ENCODE assay signal across 20 cellular contexts in genomic region chr2:43238176-43238575, GRCh38. TPM values are rescaled to one million over a fixed set of nuclear protein-coding genes. Genes with fewer than 3 reads are reported as not detected.
DNase-seq lines count a peak whose midpoint lies in the region; ATAC-seq and TF ChIP-seq lines count a peak whose summit lies in the region.
"Had no signal": no experiment of that assay in that cellular context is flagged by ENCODE, and none has a peak within 500 bp of the region (broad histone marks: within the 10 kb centered on the region; RNA-seq: fewer than 3 reads in every experiment).

No MANE protein-coding gene starts in this region.

- TF ChIP-seq CTCF in astrocyte of the spinal cord (IDR thresholded peaks at IDR 0.05; ENCODE audit: low read depth, low read length) = no peak
- no peak for TF ChIP-seq CTCF in suprapubic skin (IDR thresholded peaks at IDR 0.05)

- in situ Hi-C loops in astrocyte of the spinal cord (cut with HindIII; ENCODE audit: low sequenced_read_pairs) = no loop called here

- H3K9me3 ChIP-seq in suprapubic skin = no peaks in the 10 kb centered on the region
- H3K9me3 ChIP-seq: adrenal gland had no signal

- H3K4me3 ChIP-seq in astrocyte of the spinal cord (ENCODE audit: low read depth, low read length) (no peak overlapping the region), suprapubic skin (no peak overlapping the region)
- H3K4me3 ChIP-seq: adrenal gland, hepatocyte had no signal

- no peak overlapping the region for H3K4me3 Mint-ChIP-seq in activated naive CD8-positive, alpha-beta T cell treated with anti-CD3 and anti-CD28 coated beads, Interleukin-2, amount 50 U/mL, for 24 hours
- no peak overlapping the region for H3K4me3 Mint-ChIP-seq in activated naive CD8-positive, alpha-beta T cell treated with anti-CD3 and anti-CD28 coated beads for 36 hours
- H3K4me3 Mint-ChIP-seq in memory B cell = no peak overlapping the region
- H3K4me3 Mint-ChIP-seq in stimulated activated naive CD8-positive, alpha-beta T cell treated with anti-CD3 and anti-CD28 coated beads, Interleukin-15, amount 100 ng/mL, for 72 hours = peak overlapping the region; percentile 2 to 8
- H3K4me3 Mint-ChIP-seq: CD8-positive, alpha-beta T cell; neural crest cell had no signal

- peaks cover 2% of the 10 kb centered on the region for H3K36me3 Mint-ChIP-seq in activated naive CD8-positive, alpha-beta T cell treated with anti-CD3 and anti-CD28 coated beads, Interleukin-2, amount 50 U/mL, for 24 hours (ENCODE audit: low read depth)
- H3K36me3 Mint-ChIP-seq in activated naive CD8-positive, alpha-beta T cell treated with anti-CD3 and anti-CD28 coated beads for 36 hours = peaks cover 6% of the 10 kb centered on the region
- peaks cover 2% of the 10 kb centered on the region for H3K36me3 Mint-ChIP-seq in memory B cell

- no peaks in the 10 kb centered on the region for H3K9me3 Mint-ChIP-seq in activated naive CD8-positive, alpha-beta T cell treated with anti-CD3 and anti-CD28 coated beads, Interleukin-2, amount 50 U/mL, for 24 hours
- H3K9me3 Mint-ChIP-seq in activated naive CD8-positive, alpha-beta T cell treated with anti-CD3 and anti-CD28 coated beads for 36 hours = no peaks in the 10 kb centered on the region
- no peaks in the 10 kb centered on the region for H3K9me3 Mint-ChIP-seq in memory B cell
- H3K9me3 Mint-ChIP-seq in stimulated activated naive CD8-positive, alpha-beta T cell treated with anti-CD3 and anti-CD28 coated beads, Interleukin-15, amount 100 ng/mL, for 72 hours = no peaks in the 10 kb centered on the region
- H3K9me3 Mint-ChIP-seq: CD8-positive, alpha-beta T cell; neural crest cell had no signal

- H3K27me3 ChIP-seq in suprapubic skin = no peaks in the 10 kb centered on the region
- H3K27me3 ChIP-seq: adrenal gland, hepatocyte had no signal

- DNase-seq in activated naive CD8-positive, alpha-beta T cell treated with anti-CD3 and anti-CD28 coated beads, Interleukin-2, amount 50 U/mL, for 24 hours = no peak
- DNase-seq in activated naive CD8-positive, alpha-beta T cell treated with anti-CD3 and anti-CD28 coated beads for 36 hours = no peak
- DNase-seq in astrocyte of the spinal cord (ENCODE audit: low read depth, low spot score) (peak; percentile 14), memory B cell (ENCODE audit: low spot score in 2 of 2) (no peak), suprapubic skin (ENCODE audit: low spot score in 2 of 2) (no peak)
- DNase-seq in stimulated activated naive CD8-positive, alpha-beta T cell treated with anti-CD3 and anti-CD28 coated beads, Interleukin-15, amount 100 ng/mL, for 72 hours = no peak
- DNase-seq in activated CD4-positive, alpha-beta T cell treated with anti-CD3 and anti-CD28 coated beads for 48 hours = no peak
- DNase-seq: ACHN; activated CD4-positive, alpha-beta T cell treated with anti-CD3 and anti-CD28 coated beads, Interleukin-2, amount 50 U/mL, for 1 hour; adrenal gland; CD8-positive, alpha-beta T cell; DMS79 treated with DMSO at 0.1 percent for 48 hours; foreskin fibroblast; mammary epithelial cell; NCI-H2029; NCI-H446 treated with DMSO at 0.1 percent for 48 hours; retina had no signal

- H3K27me3 Mint-ChIP-seq in activated naive CD8-positive, alpha-beta T cell treated with anti-CD3 and anti-CD28 coated beads, Interleukin-2, amount 50 U/mL, for 24 hours = no peaks in the 10 kb centered on the region
- H3K27me3 Mint-ChIP-seq in activated naive CD8-positive, alpha-beta T cell treated with anti-CD3 and anti-CD28 coated beads for 36 hours = no peaks in the 10 kb centered on the region
- no peaks in the 10 kb centered on the region for H3K27me3 Mint-ChIP-seq in memory B cell
- H3K27me3 Mint-ChIP-seq in stimulated activated naive CD8-positive, alpha-beta T cell treated with anti-CD3 and anti-CD28 coated beads, Interleukin-15, amount 100 ng/mL, for 72 hours = no peaks in the 10 kb centered on the region

- peak overlapping the region; percentile 11 for H3K27ac Mint-ChIP-seq in activated naive CD8-positive, alpha-beta T cell treated with anti-CD3 and anti-CD28 coated beads, Interleukin-2, amount 50 U/mL, for 24 hours
- no peak overlapping the region for H3K27ac Mint-ChIP-seq in activated naive CD8-positive, alpha-beta T cell treated with anti-CD3 and anti-CD28 coated beads for 36 hours
- peak overlapping the region; percentile 90 for H3K27ac Mint-ChIP-seq in memory B cell
- peak overlapping the region in 1 of 2 donors; percentile 71 for H3K27ac Mint-ChIP-seq in stimulated activated naive CD8-positive, alpha-beta T cell treated with anti-CD3 and anti-CD28 coated beads, Interleukin-15, amount 100 ng/mL, for 72 hours
- H3K27ac Mint-ChIP-seq: CD8-positive, alpha-beta T cell had no signal

- TF ChIP-seq EP300 in suprapubic skin (IDR thresholded peaks at IDR 0.05) = no peak

- no peak for ATAC-seq in activated naive CD8-positive, alpha-beta T cell treated with anti-CD3 and anti-CD28 coated beads, Interleukin-2, amount 50 U/mL, for 24 hours
- ATAC-seq in memory B cell (ENCODE audit: low read depth) (no peak), GM18907 (IDR thresholded peaks at IDR 0.05; ENCODE audit: unreplicated experiment) (no peak)
- no peak for ATAC-seq in stimulated activated naive CD8-positive, alpha-beta T cell treated with anti-CD3 and anti-CD28 coated beads, Interleukin-15, amount 100 ng/mL, for 72 hours
- ATAC-seq: CD8-positive, alpha-beta T cell had no signal

- no peak for TF ChIP-seq POLR2A in suprapubic skin (IDR thresholded peaks at IDR 0.05)

- H3K4me1 ChIP-seq in suprapubic skin = no peaks in the 10 kb centered on the region

- H3K27ac ChIP-seq in suprapubic skin = no peak overlapping the region
- H3K27ac ChIP-seq: hepatocyte had no signal

- H3K36me3 ChIP-seq in suprapubic skin = no peaks in the 10 kb centered on the region
- H3K36me3 ChIP-seq: adrenal gland had no signal

- peaks cover 20% of the 10 kb centered on the region for H3K4me1 Mint-ChIP-seq in activated naive CD8-positive, alpha-beta T cell treated with anti-CD3 and anti-CD28 coated beads, Interleukin-2, amount 50 U/mL, for 24 hours
- peaks cover 9% of the 10 kb centered on the region for H3K4me1 Mint-ChIP-seq in activated naive CD8-positive, alpha-beta T cell treated with anti-CD3 and anti-CD28 coated beads for 36 hours
- H3K4me1 Mint-ChIP-seq in memory B cell = peaks cover 40% of the 10 kb centered on the region
- H3K4me1 Mint-ChIP-seq in stimulated activated naive CD8-positive, alpha-beta T cell treated with anti-CD3 and anti-CD28 coated beads, Interleukin-15, amount 100 ng/mL, for 72 hours = peaks cover 13% of the 10 kb centered on the region
- H3K4me1 Mint-ChIP-seq: neural crest cell had no signal

RNA-seq across cellular contexts. Expression of gene ZFP36L2, which starts 11.8 kb away (rescaled TPM):
- total RNA-seq in activated naive CD8-positive, alpha-beta T cell treated with anti-CD3 and anti-CD28 coated beads for 36 hours = 10 to 100 TPM; 58.2 to 58.4 TPM
- total RNA-seq in suprapubic skin = 100 to 1,000 TPM; 198 to 238 (median 223) TPM

Comparison
In these comparisons a context has a peak if more than half of its experiments do, and no peak if none do; other contexts are left out.
1. H3K4me3 Mint-ChIP-seq: peak in stimulated activated naive CD8-positive, alpha-beta T cell treated with anti-CD3 and anti-CD28 coated beads, Interleukin-15, amount 100 ng/mL, for 72 hours (2 of 2); none in activated naive CD8-positive, alpha-beta T cell treated with anti-CD3 and anti-CD28 coated beads, Interleukin-2, amount 50 U/mL, for 24 hours (single experiment), activated naive CD8-positive, alpha-beta T cell treated with anti-CD3 and anti-CD28 coated beads for 36 hours (single experiment) and memory B cell (single experiment).